17 cellular contexts compared by ENCODE assay signal in the genomic region with DNA sequence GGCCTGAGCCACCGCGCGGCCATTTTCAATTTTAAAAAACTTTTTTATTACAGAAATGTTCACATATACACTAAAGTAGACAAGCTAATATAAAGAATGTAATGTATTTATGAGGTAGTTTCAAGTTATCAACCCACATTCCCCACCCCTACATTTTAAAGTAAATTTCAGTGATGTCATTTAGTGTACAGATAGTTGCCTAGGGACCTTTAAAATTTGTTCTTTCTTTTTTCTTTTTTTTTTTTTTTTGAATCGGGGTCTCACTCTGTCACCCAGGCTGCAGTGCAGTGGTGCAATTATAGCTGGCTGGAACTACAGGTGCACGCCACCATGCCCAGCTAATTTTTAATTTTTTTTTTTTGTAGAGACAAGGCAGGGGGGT. TPM values are rescaled to one million over a fixed set of nuclear protein-coding genes. Genes with fewer than 3 reads are reported as not detected.
DNase-seq lines count a peak whose midpoint lies in the region; ATAC-seq and TF ChIP-seq lines count a peak whose summit lies in the region.
"Had no signal": no experiment of that assay in that cellular context is flagged by ENCODE, and none has a peak within 500 bp of the region (broad histone marks: within the 10 kb centered on the region; RNA-seq: fewer than 3 reads in every experiment).

No MANE protein-coding gene starts in this region.

- H3K27ac Mint-ChIP-seq in activated T-cell treated with anti-CD3 and anti-CD28 coated beads, Interleukin-2, amount 50 U/mL, for 72 hours = no peak overlapping the region
- peak overlapping the region; percentile 88 for H3K27ac Mint-ChIP-seq in T-helper 17 cell
- H3K27ac Mint-ChIP-seq in stimulated activated effector memory CD8-positive, alpha-beta T cell treated with anti-CD3 and anti-CD28 coated beads, Interleukin-12 subunit alpha, Interleukin-12 subunit beta, amount 100 ng/mL, for 72 hours = peak overlapping the region; percentile 91
- H3K27ac Mint-ChIP-seq: CD8-positive, alpha-beta T cell had no signal

- H3K27me3 Mint-ChIP-seq in activated T-cell treated with anti-CD3 and anti-CD28 coated beads, Interleukin-2, amount 50 U/mL, for 72 hours (ENCODE audit: low read depth) = no peaks in the 10 kb centered on the region
- H3K27me3 Mint-ChIP-seq in T-helper 17 cell = no peaks in the 10 kb centered on the region

- H3K27ac ChIP-seq in HEK293 (ENCODE audit: extremely low read depth, low read depth, low read length) = no peak overlapping the region
- H3K27ac ChIP-seq: HL-60, SJCRH30 had no signal

- no peaks in the 10 kb centered on the region for H3K36me3 ChIP-seq in HEK293 (ENCODE audit: control insufficient read depth in 2 of 2, insufficient read depth in 1 of 2, low read length in 2 of 2)
- H3K36me3 ChIP-seq: HAP-1, SJCRH30 had no signal

- CTCF ChIA-PET in HEK293 (lab: Yijun Ruan, JAX) = no interaction called here

- peaks cover 0 to 1% of the 10 kb centered on the region in 2 donors for H3K36me3 Mint-ChIP-seq in activated T-cell treated with anti-CD3 and anti-CD28 coated beads, Interleukin-2, amount 50 U/mL, for 72 hours (ENCODE audit: insufficient read depth in 2 of 2)
- no peaks in the 10 kb centered on the region for H3K36me3 Mint-ChIP-seq in T-helper 17 cell (ENCODE audit: low read depth)
- peaks cover 21% of the 10 kb centered on the region for H3K36me3 Mint-ChIP-seq in stimulated activated effector memory CD8-positive, alpha-beta T cell treated with anti-CD3 and anti-CD28 coated beads, Interleukin-12 subunit alpha, Interleukin-12 subunit beta, amount 100 ng/mL, for 72 hours

- no peak for ATAC-seq in activated T-cell treated with anti-CD3 and anti-CD28 coated beads, Interleukin-2, amount 50 U/mL, for 72 hours (replicated peaks in 1 of 2)
- no peak for ATAC-seq in T-helper 17 cell
- ATAC-seq in stimulated activated effector memory CD8-positive, alpha-beta T cell treated with anti-CD3 and anti-CD28 coated beads, Interleukin-12 subunit alpha, Interleukin-12 subunit beta, amount 100 ng/mL, for 72 hours = no peak
- no peak for ATAC-seq in activated CD4-positive, CD25-positive, alpha-beta regulatory T cell treated with anti-CD3 and anti-CD28 coated beads, Interleukin-2, amount 50 U/mL, for 24 hours
- ATAC-seq: CD8-positive, alpha-beta T cell; PC-3 had no signal

- peak overlapping the region; percentile 84 to 89 for H3K4me3 Mint-ChIP-seq in activated T-cell treated with anti-CD3 and anti-CD28 coated beads, Interleukin-2, amount 50 U/mL, for 72 hours
- H3K4me3 Mint-ChIP-seq in T-helper 17 cell = peak overlapping the region; percentile 71
- H3K4me3 Mint-ChIP-seq in stimulated activated effector memory CD8-positive, alpha-beta T cell treated with anti-CD3 and anti-CD28 coated beads, Interleukin-12 subunit alpha, Interleukin-12 subunit beta, amount 100 ng/mL, for 72 hours = peak overlapping the region; percentile 56

- POLR2A ChIA-PET in HEK293 (lab: Yijun Ruan, JAX) = interaction anchor here (0.7 kb wide), 1 partner anchor 420 kb away, joined by 3 read pairs; no protein-coding TSS in a partner anchor

- no peak for DNase-seq in activated T-cell treated with anti-CD3 and anti-CD28 coated beads, Interleukin-2, amount 50 U/mL, for 72 hours
- no peak for DNase-seq in activated T-cell treated with anti-CD3 and anti-CD28 coated beads, Interleukin-2, amount 50 U/mL, for 1 hour
- DNase-seq in T-helper 17 cell (no peak), NCI-H2107 (lab: John Stamatoyannopoulos, UW) (no peak)
- DNase-seq in stimulated activated effector memory CD8-positive, alpha-beta T cell treated with anti-CD3 and anti-CD28 coated beads, Interleukin-12 subunit alpha, Interleukin-12 subunit beta, amount 100 ng/mL, for 72 hours (ENCODE audit: low spot score in 2 of 2) = no peak
- DNase-seq: CD8-positive, alpha-beta T cell; DMS79 treated with DMSO at 0.1 percent for 48 hours; NCI-H1417 treated with DMSO at 0.1 percent for 48 hours; NCI-H1930; NCI-H2171 treated with DMSO at 0.1 percent for 48 hours; NCI-H748 treated with DMSO at 0.1 percent for 48 hours; PC-3; SJCRH30 had no signal

- no peaks in the 10 kb centered on the region for H3K9me3 ChIP-seq in HEK293 (ENCODE audit: control insufficient read depth, insufficient read depth, low read depth, low read length)
- no peaks in the 10 kb centered on the region for H3K9me3 ChIP-seq in T-helper 17 cell (ENCODE audit: control insufficient read depth, low read length, poor library complexity, severe bottlenecking)
- H3K9me3 ChIP-seq: HAP-1, SJCRH30 had no signal

- H3K4me1 Mint-ChIP-seq in activated T-cell treated with anti-CD3 and anti-CD28 coated beads, Interleukin-2, amount 50 U/mL, for 72 hours (ENCODE audit: low read depth) = peaks cover 44% of the 10 kb centered on the region
- peaks cover 20% of the 10 kb centered on the region for H3K4me1 Mint-ChIP-seq in T-helper 17 cell
- peaks cover 24% of the 10 kb centered on the region for H3K4me1 Mint-ChIP-seq in stimulated activated effector memory CD8-positive, alpha-beta T cell treated with anti-CD3 and anti-CD28 coated beads, Interleukin-12 subunit alpha, Interleukin-12 subunit beta, amount 100 ng/mL, for 72 hours

- H3K4me1 ChIP-seq in HEK293 (ENCODE audit: control insufficient read depth, insufficient read depth, low read length) = peaks cover under 1% of the 10 kb centered on the region; the same call in 1 of the 2 replicates

- H3K4me3 ChIP-seq in HEK293 (ENCODE audit: low read depth, low read length) = no peak overlapping the region
- H3K4me3 ChIP-seq: HAP-1, SJCRH30 had no signal

- TF ChIP-seq CTCF in HEK293 (tag by site-specific recombination; IDR thresholded peaks at IDR 0.05) = no peak

- H3K9me3 Mint-ChIP-seq in activated T-cell treated with anti-CD3 and anti-CD28 coated beads, Interleukin-2, amount 50 U/mL, for 72 hours = no peaks in the 10 kb centered on the region
- no peaks in the 10 kb centered on the region for H3K9me3 Mint-ChIP-seq in stimulated activated effector memory CD8-positive, alpha-beta T cell treated with anti-CD3 and anti-CD28 coated beads, Interleukin-12 subunit alpha, Interleukin-12 subunit beta, amount 100 ng/mL, for 72 hours
- H3K9me3 Mint-ChIP-seq: CD8-positive, alpha-beta T cell had no signal

TF ChIP-seq in HEK293, 187 proteins besides CTCF, POLR2A, EP300 and RAD21:
- TF ChIP-seq, protein P1, sequence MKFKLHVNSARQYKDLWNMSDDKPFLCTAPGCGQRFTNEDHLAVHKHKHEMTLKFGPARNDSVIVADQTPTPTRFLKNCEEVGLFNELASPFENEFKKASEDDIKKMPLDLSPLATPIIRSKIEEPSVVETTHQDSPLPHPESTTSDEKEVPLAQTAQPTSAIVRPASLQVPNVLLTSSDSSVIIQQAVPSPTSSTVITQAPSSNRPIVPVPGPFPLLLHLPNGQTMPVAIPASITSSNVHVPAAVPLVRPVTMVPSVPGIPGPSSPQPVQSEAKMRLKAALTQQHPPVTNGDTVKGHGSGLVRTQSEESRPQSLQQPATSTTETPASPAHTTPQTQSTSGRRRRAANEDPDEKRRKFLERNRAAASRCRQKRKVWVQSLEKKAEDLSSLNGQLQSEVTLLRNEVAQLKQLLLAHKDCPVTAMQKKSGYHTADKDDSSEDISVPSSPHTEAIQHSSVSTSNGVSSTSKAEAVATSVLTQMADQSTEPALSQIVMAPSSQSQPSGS (tag by site-specific recombination; IDR thresholded peaks at IDR 0.05; ENCODE audit: low read depth) = peak; percentile 62; the same call in 1 of the 2 replicates
- TF ChIP-seq ZNF121 (tag by site-specific recombination; IDR thresholded peaks at IDR 0.05) (no peak), GLI4 (tag by site-specific recombination; IDR thresholded peaks at IDR 0.05) (no peak), ZEB2 (tag by site-specific recombination; IDR thresholded peaks at IDR 0.05) (no peak)
- TF ChIP-seq, protein P2, sequence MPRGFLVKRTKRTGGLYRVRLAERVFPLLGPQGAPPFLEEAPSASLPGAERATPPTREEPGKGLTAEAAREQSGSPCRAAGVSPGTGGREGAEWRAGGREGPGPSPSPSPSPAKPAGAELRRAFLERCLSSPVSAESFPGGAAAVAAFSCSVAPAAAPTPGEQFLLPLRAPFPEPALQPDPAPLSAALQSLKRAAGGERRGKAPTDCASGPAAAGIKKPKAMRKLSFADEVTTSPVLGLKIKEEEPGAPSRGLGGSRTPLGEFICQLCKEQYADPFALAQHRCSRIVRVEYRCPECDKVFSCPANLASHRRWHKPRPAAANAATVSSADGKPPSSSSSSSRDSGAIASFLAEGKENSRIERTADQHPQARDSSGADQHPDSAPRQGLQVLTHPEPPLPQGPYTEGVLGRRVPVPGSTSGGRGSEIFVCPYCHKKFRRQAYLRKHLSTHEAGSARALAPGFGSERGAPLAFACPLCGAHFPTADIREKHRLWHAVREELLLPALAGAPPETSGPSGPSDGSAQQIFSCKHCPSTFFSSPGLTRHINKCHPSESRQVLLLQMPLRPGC (tag by site-specific recombination; IDR thresholded peaks at IDR 0.05) = no peak

RNA-seq across cellular contexts. Expression of a gene that starts 2.6 kb away (rescaled TPM):
- 100 to 1,000 TPM; 104 to 122 TPM for total RNA-seq in activated T-cell treated with anti-CD3 and anti-CD28 coated beads, Interleukin-2, amount 50 U/mL, for 72 hours
- 100 to 1,000 TPM; 141 to 233 TPM for total RNA-seq in T-helper 17 cell
